ENCODE assay signal across 1 cellular context in the genomic region with DNA sequence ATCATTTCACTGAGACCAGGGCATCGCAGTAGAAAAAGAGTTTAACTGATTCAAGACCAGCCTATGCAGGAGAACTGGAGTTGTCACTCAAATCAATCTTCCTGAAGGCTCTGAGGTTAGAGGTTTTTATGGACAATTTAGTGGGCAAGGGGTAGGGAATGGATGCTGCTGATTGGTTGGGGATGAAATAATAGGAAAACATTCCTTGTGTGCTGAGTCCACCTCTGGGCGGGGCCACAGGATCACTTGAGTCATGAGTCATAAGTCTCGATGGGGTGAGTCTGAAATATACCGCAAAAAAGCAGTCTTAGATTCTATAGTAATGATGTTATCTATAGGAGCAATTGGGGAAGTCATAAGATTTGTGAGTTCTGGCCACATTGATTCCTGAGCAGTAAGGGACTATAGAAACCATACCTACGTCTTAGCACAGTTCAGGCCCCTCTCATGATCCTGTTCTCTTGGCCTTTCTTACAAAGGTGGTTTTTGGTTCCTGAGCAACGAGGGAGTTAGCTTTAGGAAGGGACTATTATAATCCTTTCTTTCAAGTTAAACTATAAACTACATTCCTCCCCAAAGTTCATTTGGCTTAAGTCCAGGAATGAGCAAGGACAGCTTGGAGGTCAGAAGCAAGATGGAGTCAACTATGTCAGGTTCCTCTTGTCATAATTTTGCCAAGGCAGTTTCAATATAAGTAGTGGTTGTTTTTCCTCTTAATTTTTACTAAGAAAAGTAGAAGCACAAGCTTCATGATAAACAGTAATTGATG.
TF ChIP-seq lines count a peak whose summit lies in the region.

No MANE protein-coding gene starts in this region.

TF ChIP-seq in K562, 482 proteins besides CTCF, POLR2A, EP300 and RAD21 (continued from another document and continues in another):
- TF ChIP-seq BRD9 (IDR thresholded peaks at IDR 0.05; ENCODE audit: low read depth, partially characterized antibody) (no peak), KDM4B (IDR thresholded peaks at IDR 0.05; ENCODE audit: borderline replicate concordance in 2 of 2, low read depth in 1 of 2) (no peak), ZC3H4 (CRISPR knock-in tag; IDR thresholded peaks at IDR 0.05; ENCODE audit: borderline replicate concordance) (no peak), ZNF668 (CRISPR knock-in tag; IDR thresholded peaks at IDR 0.05) (peak; percentile 89), ADNP (tag; IDR thresholded peaks at IDR 0.05) (peak; percentile 65; the same call in 1 of the 2 replicates), RFX1 (IDR thresholded peaks at IDR 0.05) (no peak), ZNF778 (CRISPR knock-in tag; IDR thresholded peaks at IDR 0.05) (no peak), SIN3A (IDR thresholded peaks at IDR 0.05; ENCODE audit: borderline replicate concordance in 2 of 2, control insufficient read depth in 1 of 2, low read depth in 2 of 2, low read length in 2 of 2) (no peak), TAF15 (IDR thresholded peaks at IDR 0.05; ENCODE audit: low read depth, low read length) (no peak), FOS (IDR thresholded peaks at IDR 0.05; ENCODE audit: extremely low read depth, insufficient read length) (peak; percentile 40), ETV1 (tag; conservative IDR thresholded peaks at IDR 0.05; ENCODE audit: low read depth) (peak; percentile 71), SRF (CRISPR knock-in tag; IDR thresholded peaks at IDR 0.05) (no peak), CBX3 (IDR thresholded peaks at IDR 0.05; ENCODE audit: borderline replicate concordance in 1 of 2, low read length in 2 of 2) (no peak), ZNF445 (CRISPR knock-in tag; IDR thresholded peaks at IDR 0.05; ENCODE audit: low read depth) (no peak), MAFF (IDR thresholded peaks at IDR 0.05; ENCODE audit: low read length) (no peak), KDM2B (CRISPR knock-in tag; IDR thresholded peaks at IDR 0.05) (0 out of 2 replicates have a peak, but pooled peaks have one; percentile 73), SAP30 (IDR thresholded peaks at IDR 0.05; ENCODE audit: borderline replicate concordance, insufficient read depth, low read depth, low read length, poor library complexity, severe bottlenecking) (no peak), TCF7L2 (IDR thresholded peaks at IDR 0.05; ENCODE audit: low read depth, low read length) (no peak), DACH1 (IDR thresholded peaks at IDR 0.05; ENCODE audit: partially characterized antibody) (no peak), ZZZ3 (IDR thresholded peaks at IDR 0.05) (no peak), MTF1 (CRISPR knock-in tag; IDR thresholded peaks at IDR 0.05; ENCODE audit: borderline replicate concordance) (peak; percentile 85; the same call in 1 of the 2 replicates), TARDBP (IDR thresholded peaks at IDR 0.05) (no peak), ZFX (CRISPR knock-in tag; IDR thresholded peaks at IDR 0.05) (no peak), TAF9B (IDR thresholded peaks at IDR 0.05; ENCODE audit: partially characterized antibody) (no peak)
- TF ChIP-seq, protein P1, sequence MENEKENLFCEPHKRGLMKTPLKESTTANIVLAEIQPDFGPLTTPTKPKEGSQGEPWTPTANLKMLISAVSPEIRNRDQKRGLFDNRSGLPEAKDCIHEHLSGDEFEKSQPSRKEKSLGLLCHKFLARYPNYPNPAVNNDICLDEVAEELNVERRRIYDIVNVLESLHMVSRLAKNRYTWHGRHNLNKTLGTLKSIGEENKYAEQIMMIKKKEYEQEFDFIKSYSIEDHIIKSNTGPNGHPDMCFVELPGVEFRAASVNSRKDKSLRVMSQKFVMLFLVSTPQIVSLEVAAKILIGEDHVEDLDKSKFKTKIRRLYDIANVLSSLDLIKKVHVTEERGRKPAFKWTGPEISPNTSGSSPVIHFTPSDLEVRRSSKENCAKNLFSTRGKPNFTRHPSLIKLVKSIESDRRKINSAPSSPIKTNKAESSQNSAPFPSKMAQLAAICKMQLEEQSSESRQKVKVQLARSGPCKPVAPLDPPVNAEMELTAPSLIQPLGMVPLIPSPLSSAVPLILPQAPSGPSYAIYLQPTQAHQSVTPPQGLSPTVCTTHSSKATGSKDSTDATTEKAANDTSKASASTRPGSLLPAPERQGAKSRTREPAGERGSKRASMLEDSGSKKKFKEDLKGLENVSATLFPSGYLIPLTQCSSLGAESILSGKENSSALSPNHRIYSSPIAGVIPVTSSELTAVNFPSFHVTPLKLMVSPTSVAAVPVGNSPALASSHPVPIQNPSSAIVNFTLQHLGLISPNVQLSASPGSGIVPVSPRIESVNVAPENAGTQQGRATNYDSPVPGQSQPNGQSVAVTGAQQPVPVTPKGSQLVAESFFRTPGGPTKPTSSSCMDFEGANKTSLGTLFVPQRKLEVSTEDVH (IDR thresholded peaks at IDR 0.05; ENCODE audit: low read depth, partially characterized antibody), result no peak
- TF ChIP-seq, protein P2, sequence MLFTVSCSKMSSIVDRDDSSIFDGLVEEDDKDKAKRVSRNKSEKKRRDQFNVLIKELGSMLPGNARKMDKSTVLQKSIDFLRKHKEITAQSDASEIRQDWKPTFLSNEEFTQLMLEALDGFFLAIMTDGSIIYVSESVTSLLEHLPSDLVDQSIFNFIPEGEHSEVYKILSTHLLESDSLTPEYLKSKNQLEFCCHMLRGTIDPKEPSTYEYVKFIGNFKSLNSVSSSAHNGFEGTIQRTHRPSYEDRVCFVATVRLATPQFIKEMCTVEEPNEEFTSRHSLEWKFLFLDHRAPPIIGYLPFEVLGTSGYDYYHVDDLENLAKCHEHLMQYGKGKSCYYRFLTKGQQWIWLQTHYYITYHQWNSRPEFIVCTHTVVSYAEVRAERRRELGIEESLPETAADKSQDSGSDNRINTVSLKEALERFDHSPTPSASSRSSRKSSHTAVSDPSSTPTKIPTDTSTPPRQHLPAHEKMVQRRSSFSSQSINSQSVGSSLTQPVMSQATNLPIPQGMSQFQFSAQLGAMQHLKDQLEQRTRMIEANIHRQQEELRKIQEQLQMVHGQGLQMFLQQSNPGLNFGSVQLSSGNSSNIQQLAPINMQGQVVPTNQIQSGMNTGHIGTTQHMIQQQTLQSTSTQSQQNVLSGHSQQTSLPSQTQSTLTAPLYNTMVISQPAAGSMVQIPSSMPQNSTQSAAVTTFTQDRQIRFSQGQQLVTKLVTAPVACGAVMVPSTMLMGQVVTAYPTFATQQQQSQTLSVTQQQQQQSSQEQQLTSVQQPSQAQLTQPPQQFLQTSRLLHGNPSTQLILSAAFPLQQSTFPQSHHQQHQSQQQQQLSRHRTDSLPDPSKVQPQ (CRISPR knock-in tag; IDR thresholded peaks at IDR 0.05; ENCODE audit: borderline replicate concordance), result no peak
- TF ChIP-seq, protein P3, sequence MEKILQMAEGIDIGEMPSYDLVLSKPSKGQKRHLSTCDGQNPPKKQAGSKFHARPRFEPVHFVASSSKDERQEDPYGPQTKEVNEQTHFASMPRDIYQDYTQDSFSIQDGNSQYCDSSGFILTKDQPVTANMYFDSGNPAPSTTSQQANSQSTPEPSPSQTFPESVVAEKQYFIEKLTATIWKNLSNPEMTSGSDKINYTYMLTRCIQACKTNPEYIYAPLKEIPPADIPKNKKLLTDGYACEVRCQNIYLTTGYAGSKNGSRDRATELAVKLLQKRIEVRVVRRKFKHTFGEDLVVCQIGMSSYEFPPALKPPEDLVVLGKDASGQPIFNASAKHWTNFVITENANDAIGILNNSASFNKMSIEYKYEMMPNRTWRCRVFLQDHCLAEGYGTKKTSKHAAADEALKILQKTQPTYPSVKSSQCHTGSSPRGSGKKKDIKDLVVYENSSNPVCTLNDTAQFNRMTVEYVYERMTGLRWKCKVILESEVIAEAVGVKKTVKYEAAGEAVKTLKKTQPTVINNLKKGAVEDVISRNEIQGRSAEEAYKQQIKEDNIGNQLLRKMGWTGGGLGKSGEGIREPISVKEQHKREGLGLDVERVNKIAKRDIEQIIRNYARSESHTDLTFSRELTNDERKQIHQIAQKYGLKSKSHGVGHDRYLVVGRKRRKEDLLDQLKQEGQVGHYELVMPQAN (IDR thresholded peaks at IDR 0.05; ENCODE audit: borderline replicate concordance), result no peak
- TF ChIP-seq, protein P4, sequence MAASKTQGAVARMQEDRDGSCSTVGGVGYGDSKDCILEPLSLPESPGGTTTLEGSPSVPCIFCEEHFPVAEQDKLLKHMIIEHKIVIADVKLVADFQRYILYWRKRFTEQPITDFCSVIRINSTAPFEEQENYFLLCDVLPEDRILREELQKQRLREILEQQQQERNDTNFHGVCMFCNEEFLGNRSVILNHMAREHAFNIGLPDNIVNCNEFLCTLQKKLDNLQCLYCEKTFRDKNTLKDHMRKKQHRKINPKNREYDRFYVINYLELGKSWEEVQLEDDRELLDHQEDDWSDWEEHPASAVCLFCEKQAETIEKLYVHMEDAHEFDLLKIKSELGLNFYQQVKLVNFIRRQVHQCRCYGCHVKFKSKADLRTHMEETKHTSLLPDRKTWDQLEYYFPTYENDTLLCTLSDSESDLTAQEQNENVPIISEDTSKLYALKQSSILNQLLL (CRISPR knock-in tag; IDR thresholded peaks at IDR 0.05; ENCODE audit: borderline replicate concordance), result no peak
- TF ChIP-seq, protein P5, sequence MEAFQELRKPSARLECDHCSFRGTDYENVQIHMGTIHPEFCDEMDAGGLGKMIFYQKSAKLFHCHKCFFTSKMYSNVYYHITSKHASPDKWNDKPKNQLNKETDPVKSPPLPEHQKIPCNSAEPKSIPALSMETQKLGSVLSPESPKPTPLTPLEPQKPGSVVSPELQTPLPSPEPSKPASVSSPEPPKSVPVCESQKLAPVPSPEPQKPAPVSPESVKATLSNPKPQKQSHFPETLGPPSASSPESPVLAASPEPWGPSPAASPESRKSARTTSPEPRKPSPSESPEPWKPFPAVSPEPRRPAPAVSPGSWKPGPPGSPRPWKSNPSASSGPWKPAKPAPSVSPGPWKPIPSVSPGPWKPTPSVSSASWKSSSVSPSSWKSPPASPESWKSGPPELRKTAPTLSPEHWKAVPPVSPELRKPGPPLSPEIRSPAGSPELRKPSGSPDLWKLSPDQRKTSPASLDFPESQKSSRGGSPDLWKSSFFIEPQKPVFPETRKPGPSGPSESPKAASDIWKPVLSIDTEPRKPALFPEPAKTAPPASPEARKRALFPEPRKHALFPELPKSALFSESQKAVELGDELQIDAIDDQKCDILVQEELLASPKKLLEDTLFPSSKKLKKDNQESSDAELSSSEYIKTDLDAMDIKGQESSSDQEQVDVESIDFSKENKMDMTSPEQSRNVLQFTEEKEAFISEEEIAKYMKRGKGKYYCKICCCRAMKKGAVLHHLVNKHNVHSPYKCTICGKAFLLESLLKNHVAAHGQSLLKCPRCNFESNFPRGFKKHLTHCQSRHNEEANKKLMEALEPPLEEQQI (IDR thresholded peaks at IDR 0.05), result no peak
- TF ChIP-seq, protein P6, sequence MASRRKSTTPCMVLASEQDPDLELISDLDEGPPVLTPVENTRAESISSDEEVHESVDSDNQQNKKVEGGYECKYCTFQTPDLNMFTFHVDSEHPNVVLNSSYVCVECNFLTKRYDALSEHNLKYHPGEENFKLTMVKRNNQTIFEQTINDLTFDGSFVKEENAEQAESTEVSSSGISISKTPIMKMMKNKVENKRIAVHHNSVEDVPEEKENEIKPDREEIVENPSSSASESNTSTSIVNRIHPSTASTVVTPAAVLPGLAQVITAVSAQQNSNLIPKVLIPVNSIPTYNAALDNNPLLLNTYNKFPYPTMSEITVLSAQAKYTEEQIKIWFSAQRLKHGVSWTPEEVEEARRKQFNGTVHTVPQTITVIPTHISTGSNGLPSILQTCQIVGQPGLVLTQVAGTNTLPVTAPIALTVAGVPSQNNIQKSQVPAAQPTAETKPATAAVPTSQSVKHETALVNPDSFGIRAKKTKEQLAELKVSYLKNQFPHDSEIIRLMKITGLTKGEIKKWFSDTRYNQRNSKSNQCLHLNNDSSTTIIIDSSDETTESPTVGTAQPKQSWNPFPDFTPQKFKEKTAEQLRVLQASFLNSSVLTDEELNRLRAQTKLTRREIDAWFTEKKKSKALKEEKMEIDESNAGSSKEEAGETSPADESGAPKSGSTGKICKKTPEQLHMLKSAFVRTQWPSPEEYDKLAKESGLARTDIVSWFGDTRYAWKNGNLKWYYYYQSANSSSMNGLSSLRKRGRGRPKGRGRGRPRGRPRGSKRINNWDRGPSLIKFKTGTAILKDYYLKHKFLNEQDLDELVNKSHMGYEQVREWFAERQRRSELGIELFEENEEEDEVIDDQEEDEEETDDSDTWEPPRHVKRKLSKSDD (conservative IDR thresholded peaks at IDR 0.05; ENCODE audit: low read length), result no peak
- TF ChIP-seq, protein P7, sequence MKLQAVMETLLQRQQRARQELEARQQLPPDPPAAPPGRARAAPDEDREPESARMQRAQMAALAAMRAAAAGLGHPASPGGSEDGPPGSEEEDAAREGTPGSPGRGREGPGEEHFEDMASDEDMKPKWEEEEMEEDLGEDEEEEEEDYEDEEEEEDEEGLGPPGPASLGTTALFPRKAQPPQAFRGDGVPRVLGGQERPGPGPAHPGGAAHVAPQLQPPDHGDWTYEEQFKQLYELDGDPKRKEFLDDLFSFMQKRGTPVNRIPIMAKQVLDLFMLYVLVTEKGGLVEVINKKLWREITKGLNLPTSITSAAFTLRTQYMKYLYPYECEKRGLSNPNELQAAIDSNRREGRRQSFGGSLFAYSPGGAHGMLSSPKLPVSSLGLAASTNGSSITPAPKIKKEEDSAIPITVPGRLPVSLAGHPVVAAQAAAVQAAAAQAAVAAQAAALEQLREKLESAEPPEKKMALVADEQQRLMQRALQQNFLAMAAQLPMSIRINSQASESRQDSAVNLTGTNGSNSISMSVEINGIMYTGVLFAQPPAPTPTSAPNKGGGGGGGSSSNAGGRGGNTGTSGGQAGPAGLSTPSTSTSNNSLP (IDR thresholded peaks at IDR 0.05; ENCODE audit: borderline replicate concordance, low read depth, low read length), result no peak
- TF ChIP-seq, protein P8, sequence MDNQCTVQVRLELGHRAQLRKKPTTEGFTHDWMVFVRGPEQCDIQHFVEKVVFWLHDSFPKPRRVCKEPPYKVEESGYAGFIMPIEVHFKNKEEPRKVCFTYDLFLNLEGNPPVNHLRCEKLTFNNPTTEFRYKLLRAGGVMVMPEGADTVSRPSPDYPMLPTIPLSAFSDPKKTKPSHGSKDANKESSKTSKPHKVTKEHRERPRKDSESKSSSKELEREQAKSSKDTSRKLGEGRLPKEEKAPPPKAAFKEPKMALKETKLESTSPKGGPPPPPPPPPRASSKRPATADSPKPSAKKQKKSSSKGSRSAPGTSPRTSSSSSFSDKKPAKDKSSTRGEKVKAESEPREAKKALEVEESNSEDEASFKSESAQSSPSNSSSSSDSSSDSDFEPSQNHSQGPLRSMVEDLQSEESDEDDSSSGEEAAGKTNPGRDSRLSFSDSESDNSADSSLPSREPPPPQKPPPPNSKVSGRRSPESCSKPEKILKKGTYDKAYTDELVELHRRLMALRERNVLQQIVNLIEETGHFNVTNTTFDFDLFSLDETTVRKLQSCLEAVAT (IDR thresholded peaks at IDR 0.05), result no peak
